Comparison of ENCODE assay signal across 7 cellular contexts in the genomic region with DNA sequence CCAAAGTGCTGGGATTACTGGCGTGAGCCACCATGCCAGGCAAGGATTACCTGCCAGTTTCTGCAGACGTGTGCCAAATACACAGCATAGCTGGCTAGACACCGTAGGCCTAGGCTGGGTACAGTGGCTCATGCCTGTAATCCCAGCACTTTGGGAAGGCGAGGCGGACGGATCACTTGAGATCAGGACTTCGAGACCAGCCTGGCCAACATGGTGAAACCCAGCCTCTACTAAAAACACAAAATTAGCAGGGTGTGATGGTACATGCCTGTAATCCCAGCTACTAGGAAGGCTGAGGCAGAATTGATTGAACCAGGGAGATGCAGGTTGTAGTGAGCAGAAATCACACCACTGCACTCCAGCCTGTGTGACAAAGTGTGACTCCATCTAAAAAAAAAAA. TPM values are rescaled to one million over a fixed set of nuclear protein-coding genes. Genes with fewer than 3 reads are reported as not detected.
DNase-seq lines count a peak whose midpoint lies in the region; ATAC-seq and TF ChIP-seq lines count a peak whose summit lies in the region.

No MANE protein-coding gene starts in this region.

- no peak for TF ChIP-seq CTCF in HFFc6 (IDR thresholded peaks at IDR 0.05)
- no peak for TF ChIP-seq CTCF in VCaP (conservative IDR thresholded peaks at IDR 0.05)
- TF ChIP-seq CTCF in fibroblast of villous mesenchyme (IDR thresholded peaks at IDR 0.05; ENCODE audit: insufficient read depth, low read depth, low read length): no peak

- no peaks in the 10 kb centered on the region for H3K27me3 Mint-ChIP-seq in HFFc6 (ENCODE audit: insufficient read depth)

- peaks cover 18% of the 10 kb centered on the region for H3K4me1 Mint-ChIP-seq in HFFc6 (ENCODE audit: low read depth)

- peaks cover 27% of the 10 kb centered on the region for H3K36me3 Mint-ChIP-seq in HFFc6 (ENCODE audit: low read depth)

- H3K4me3 ChIP-seq in fibroblast of villous mesenchyme (ENCODE audit: low read depth, low read length) (peak overlapping the region; percentile 95), skin epidermis (peak overlapping the region; percentile 69 to 89 (median 81))

- H3K4me3 Mint-ChIP-seq in HFFc6: peak overlapping the region; percentile 96

- no peaks in the 10 kb centered on the region for H3K9me3 Mint-ChIP-seq in HFFc6

- no peak for ATAC-seq in HG03457 (IDR thresholded peaks at IDR 0.05; ENCODE audit: unreplicated experiment)

- peak overlapping the region; percentile 99 for H3K27ac ChIP-seq in VCaP
- H3K27ac ChIP-seq in skin epidermis: peak overlapping the region in 17 of 21 experiments; percentile 76 to 98 (median 95)

- peak overlapping the region; percentile 98 for H3K27ac Mint-ChIP-seq in HFFc6

- DNase-seq in HFFc6 (no peak), fibroblast of villous mesenchyme (ENCODE audit: low read depth) (no peak), NCI-H748 (lab: John Stamatoyannopoulos, UW; ENCODE audit: unreplicated experiment) (no peak), NCI-H2196 (lab: John Stamatoyannopoulos, UW; ENCODE audit: unreplicated experiment) (no peak)

RNA-seq across cellular contexts. Expression of a gene that starts 0.9 kb away (rescaled TPM):
- 10 to 100 TPM; 16.8 to 37.7 (median 34.0) TPM for total RNA-seq in HFFc6 (2021; fragmentation: NEBNext Ultra II Directional; extraction: Animal tissue kit (Norgen Biotek cat#: 25700))
- total RNA-seq in fibroblast of villous mesenchyme: 18.4 and 22.0 TPM in 2 replicates

RNA-seq across cellular contexts. Expression of a gene that starts 35.9 kb away (rescaled TPM):
- total RNA-seq in HFFc6 (2021; fragmentation: NEBNext Ultra II Directional; extraction: Animal tissue kit (Norgen Biotek cat#: 25700)): 10 to 100 TPM; 27.9 to 37.5 (median 34.5) TPM
- 55.7 and 61.8 TPM in 2 replicates for total RNA-seq in fibroblast of villous mesenchyme

RNA-seq across cellular contexts. Expression of a gene that starts 43.5 kb away (rescaled TPM):
- total RNA-seq in HFFc6 (2021; fragmentation: NEBNext Ultra II Directional; extraction: Animal tissue kit (Norgen Biotek cat#: 25700)): under 1 TPM; 0.28 to 0.78 (median 0.43) TPM
- 0.32 and 1.3 TPM in 2 replicates for total RNA-seq in fibroblast of villous mesenchyme
